ENCODE assay signal across 30 cellular contexts in the genomic region with DNA sequence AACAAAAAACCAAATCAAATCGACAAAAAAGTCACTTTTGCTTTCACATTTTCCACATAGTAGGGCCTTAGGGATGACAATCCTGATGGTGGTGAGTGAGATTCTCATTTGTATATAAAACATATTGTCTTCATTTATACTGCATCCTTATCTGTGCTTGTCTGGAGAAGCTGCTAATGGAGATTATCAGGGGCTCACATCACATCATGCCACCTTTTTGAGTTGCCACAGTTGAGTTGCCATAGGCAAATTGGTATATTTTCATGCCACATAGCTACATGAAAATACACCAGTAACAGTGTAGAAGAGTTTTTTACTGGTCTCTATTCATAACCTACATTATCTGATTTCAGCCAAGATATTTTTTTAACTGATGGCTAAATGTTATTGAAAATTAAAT.
"Had no signal": no experiment of that assay in that cellular context is flagged by ENCODE, and none has a peak within 500 bp of the region (broad histone marks: within the 10 kb centered on the region; RNA-seq: fewer than 3 reads in every experiment).

No MANE protein-coding gene starts in this region.

- H3K4me3 ChIP-seq: adrenal gland, ascending aorta, body of pancreas, breast epithelium, cardiac muscle cell had no signal

- DNase-seq: activated effector memory CD4-positive, alpha-beta T cell treated with anti-CD3 and anti-CD28 coated beads, Interleukin-2, amount 50 U/mL, for 16 hours; activated effector memory CD4-positive, alpha-beta T cell treated with Interleukin-2 at 50 U/mL for 16 hours; activated gamma-delta T cell; activated gamma-delta T cell treated with Interleukin-2 at 50 U/mL for 16 hours; activated naive CD4-positive, alpha-beta T cell; activated naive CD4-positive, alpha-beta T cell treated with anti-CD3 and anti-CD28 coated beads for 36 hours; activated naive CD4-positive, alpha-beta T cell treated with anti-CD3 and anti-CD28 coated beads, Interleukin-2, amount 10 ng/mL, durations not matched to agents 7 days and 5 days; activated naive CD4-positive, alpha-beta T cell treated with anti-CD3 and anti-CD28 coated beads, Interleukin-2, amount 50 U/mL, for 16 hours; activated naive CD4-positive, alpha-beta T cell treated with Interleukin-2 at 50 U/mL for 16 hours; activated naive CD8-positive, alpha-beta T cell treated with anti-CD3 and anti-CD28 coated beads for 36 hours; activated naive CD8-positive, alpha-beta T cell treated with anti-CD3 and anti-CD28 coated beads, Interleukin-2, amount 10 ng/mL, durations not matched to agents 7 days and 5 days; activated naive CD8-positive, alpha-beta T cell treated with anti-CD3 and anti-CD28 coated beads, Interleukin-2, amount 50 U/mL, for 24 hours; activated T-cell treated with anti-CD3 and anti-CD28 coated beads, Interleukin-2, amount 50 U/mL, for 4 hours; activated T-cell treated with anti-CD3 and anti-CD28 coated beads, Interleukin-2, amount 50 U/mL, for 48 hours; activated T-cell treated with anti-CD3 and anti-CD28 coated beads, Interleukin-2, amount 50 U/mL, for 72 hours; adrenal gland; amniotic stem cell; amygdala; anterior cingulate cortex; aorta; body of pancreas; brain microvascular endothelial cell; caudate nucleus; central memory CD4-positive, alpha-beta T cell; cerebellar nuclear complex had no signal

- H3K27me3 ChIP-seq: adrenal gland, ascending aorta, body of pancreas, brain microvascular endothelial cell, breast epithelium, cardiac muscle cell had no signal

- H3K36me3 ChIP-seq: adrenal gland, ascending aorta, brain microvascular endothelial cell, breast epithelium, cardiac muscle cell had no signal

- H3K27ac ChIP-seq: adrenal gland, ascending aorta, body of pancreas, brain microvascular endothelial cell, breast epithelium, cardiac muscle cell had no signal

- ATAC-seq: activated naive CD4-positive, alpha-beta T cell treated with anti-CD3 and anti-CD28 coated beads, Interleukin-2, amount 50 U/mL, for 72 hours; activated naive CD8-positive, alpha-beta T cell treated with anti-CD3 and anti-CD28 coated beads, Interleukin-2, amount 50 U/mL, for 24 hours; activated T-cell treated with anti-CD3 and anti-CD28 coated beads, Interleukin-2, amount 50 U/mL, for 4 hours; activated T-cell treated with anti-CD3 and anti-CD28 coated beads, Interleukin-2, amount 50 U/mL, for 72 hours; activated T-helper 17 cell treated with anti-CD3 and anti-CD28 coated beads, Interleukin-2, amount 50 U/mL, for 72 hours; body of pancreas had no signal

- H3K9me3 ChIP-seq: adrenal gland, ascending aorta, body of pancreas, breast epithelium had no signal

- H3K4me1 ChIP-seq: adrenal gland, ascending aorta, body of pancreas, breast epithelium had no signal
